ENCODE assay signal across 8 cellular contexts in genomic region chr20:50303573-50304500, GRCh38.
DNase-seq lines count a peak whose midpoint lies in the region; ATAC-seq and TF ChIP-seq lines count a peak whose summit lies in the region.

No MANE protein-coding gene starts in this region.

- H3K4me3 ChIP-seq in esophagus (ENCODE audit: low read depth in 1 of 2, low read length in 2 of 2) = no peak overlapping the region
- H3K4me3 ChIP-seq in CD4-positive, alpha-beta memory T cell (ENCODE audit: low read length in 2 of 2) = no peak overlapping the region

- CTCF ChIA-PET in activated CD4-positive, alpha-beta memory T cell treated with anti-CD3 and anti-CD28 coated beads, Interleukin-2, amount 10 ng/mL, durations not matched to agents 7 days and 5 days (lab: Charles Lee) = no interaction called here
- CTCF ChIA-PET in CD4-positive, alpha-beta memory T cell (lab: Charles Lee; ENCODE audit: partially characterized antibody) = no interaction called here

- H3K4me1 Mint-ChIP-seq in activated CD4-positive, alpha-beta memory T cell treated with anti-CD3 and anti-CD28 coated beads, Interleukin-2, amount 10 ng/mL, durations not matched to agents 7 days and 5 days = peaks cover 10% of the 10 kb centered on the region
- H3K4me1 Mint-ChIP-seq in CD4-positive, alpha-beta memory T cell = no peaks in the 10 kb centered on the region

- H3K27ac Mint-ChIP-seq in activated CD4-positive, alpha-beta memory T cell treated with anti-CD3 and anti-CD28 coated beads, Interleukin-2, amount 10 ng/mL, durations not matched to agents 7 days and 5 days = no peak overlapping the region
- H3K27ac Mint-ChIP-seq in CD4-positive, alpha-beta memory T cell = peak overlapping the region in 2 of 7 donors; percentile 4 to 8

- 64 to 68% methylated on average over 11 of the region's 11 CpGs for WGBS in esophagus, 2 donors

- H3K27me3 ChIP-seq in esophagus (ENCODE audit: control insufficient read depth in 1 of 2, insufficient read depth in 2 of 2, low read length in 2 of 2) = no peaks in the 10 kb centered on the region
- no peaks in the 10 kb centered on the region for H3K27me3 ChIP-seq in CD4-positive, alpha-beta memory T cell (ENCODE audit: insufficient read depth, low read length)

- no peaks in the 10 kb centered on the region for H3K36me3 ChIP-seq in esophagus (ENCODE audit: control insufficient read depth in 2 of 2, insufficient read depth in 2 of 2, low read length in 1 of 2)
- no peaks in the 10 kb centered on the region for H3K36me3 ChIP-seq in CD4-positive, alpha-beta memory T cell (ENCODE audit: insufficient read depth, low read length)

- no peaks in the 10 kb centered on the region for H3K9me3 Mint-ChIP-seq in activated CD4-positive, alpha-beta memory T cell treated with anti-CD3 and anti-CD28 coated beads, Interleukin-2, amount 10 ng/mL, durations not matched to agents 7 days and 5 days
- peaks cover 0 to 3% (median 0%) of the 10 kb centered on the region in 8 donors for H3K9me3 Mint-ChIP-seq in CD4-positive, alpha-beta memory T cell

- H3K9me3 ChIP-seq in esophagus (ENCODE audit: control insufficient read depth in 2 of 2, insufficient read depth in 1 of 2, low read depth in 1 of 2, low read length in 1 of 2) = no peaks in the 10 kb centered on the region
- H3K9me3 ChIP-seq in CD4-positive, alpha-beta memory T cell (ENCODE audit: control insufficient read depth in 1 of 2, low read length in 2 of 2) = no peaks in the 10 kb centered on the region

- ATAC-seq in omental fat pad (ENCODE audit: low FRiP score) = no peak
- ATAC-seq in HG03521 (IDR thresholded peaks at IDR 0.05; ENCODE audit: unreplicated experiment) = no peak

- H3K4me3 Mint-ChIP-seq in activated CD4-positive, alpha-beta memory T cell treated with anti-CD3 and anti-CD28 coated beads, Interleukin-2, amount 10 ng/mL, durations not matched to agents 7 days and 5 days = no peak overlapping the region
- peak overlapping the region in 1 of 8 donors; percentile 27 for H3K4me3 Mint-ChIP-seq in CD4-positive, alpha-beta memory T cell

- peak overlapping the region; percentile 78 to 83 for H3K27ac ChIP-seq in esophagus (ENCODE audit: low read depth in 2 of 2, low read length in 1 of 2)
- no peak overlapping the region for H3K27ac ChIP-seq in CD4-positive, alpha-beta memory T cell (ENCODE audit: low read depth, low read length)

- intact Hi-C loops in CD4-positive, alpha-beta memory T cell (cut with micrococcal nuclease) = no loop called here

- H3K27me3 Mint-ChIP-seq in activated CD4-positive, alpha-beta memory T cell treated with anti-CD3 and anti-CD28 coated beads, Interleukin-2, amount 10 ng/mL, durations not matched to agents 7 days and 5 days = peaks cover 18% of the 10 kb centered on the region
- no peaks in the 10 kb centered on the region for H3K27me3 Mint-ChIP-seq in CD4-positive, alpha-beta memory T cell

- POLR2A ChIA-PET in activated CD4-positive, alpha-beta memory T cell treated with anti-CD3 and anti-CD28 coated beads, Interleukin-2, amount 10 ng/mL, durations not matched to agents 7 days and 5 days (lab: Charles Lee) = no interaction called here
- POLR2A ChIA-PET in CD4-positive, alpha-beta memory T cell (lab: Charles Lee; ENCODE audit: partially characterized antibody) = no interaction called here

- no peaks in the 10 kb centered on the region for H3K36me3 Mint-ChIP-seq in activated CD4-positive, alpha-beta memory T cell treated with anti-CD3 and anti-CD28 coated beads, Interleukin-2, amount 10 ng/mL, durations not matched to agents 7 days and 5 days (ENCODE audit: low read depth)
- H3K36me3 Mint-ChIP-seq in CD4-positive, alpha-beta memory T cell = no peaks in the 10 kb centered on the region

- no peak for TF ChIP-seq CTCF in omental fat pad (IDR thresholded peaks at IDR 0.05)

- peaks cover 0 to 16% of the 10 kb centered on the region in 2 donors for H3K4me1 ChIP-seq in esophagus (ENCODE audit: control insufficient read depth in 2 of 2, insufficient read depth in 2 of 2, low read length in 1 of 2)
- no peaks in the 10 kb centered on the region for H3K4me1 ChIP-seq in CD4-positive, alpha-beta memory T cell (ENCODE audit: insufficient read depth, low read length)

- DNase-seq in COR-L47 (lab: John Stamatoyannopoulos, UW) (peak; percentile 52), NCI-H748 treated with DMSO at 0.1 percent for 48 hours (lab: John Stamatoyannopoulos, UW) (peak; percentile 5), omental fat pad (ENCODE audit: low spot score) (peak; percentile 86)
- DNase-seq in stimulated activated CD4-positive, alpha-beta T cell treated with anti-CD3 and anti-CD28 coated beads, Interleukin-4, amount 100 ng/mL, for 24 hours = no peak
- no peak for DNase-seq in activated CD4-positive, alpha-beta memory T cell treated with anti-CD3 and anti-CD28 coated beads, Interleukin-2, amount 10 ng/mL, durations not matched to agents 7 days and 5 days
- DNase-seq in CD4-positive, alpha-beta memory T cell = no peak

Comparison
In these comparisons a context has a peak if more than half of its experiments do, and no peak if none do; other contexts are left out.
1. DNase-seq: peak in COR-L47 (single experiment), NCI-H748 treated with DMSO at 0.1 percent for 48 hours (single experiment) and omental fat pad (single experiment); none in stimulated activated CD4-positive, alpha-beta T cell treated with anti-CD3 and anti-CD28 coated beads, Interleukin-4, amount 100 ng/mL, for 24 hours (single experiment), activated CD4-positive, alpha-beta memory T cell treated with anti-CD3 and anti-CD28 coated beads, Interleukin-2, amount 10 ng/mL, durations not matched to agents 7 days and 5 days (single experiment) and CD4-positive, alpha-beta memory T cell (0 of 5).